ENCODE assay signal across 1 cellular context in the genomic region with DNA sequence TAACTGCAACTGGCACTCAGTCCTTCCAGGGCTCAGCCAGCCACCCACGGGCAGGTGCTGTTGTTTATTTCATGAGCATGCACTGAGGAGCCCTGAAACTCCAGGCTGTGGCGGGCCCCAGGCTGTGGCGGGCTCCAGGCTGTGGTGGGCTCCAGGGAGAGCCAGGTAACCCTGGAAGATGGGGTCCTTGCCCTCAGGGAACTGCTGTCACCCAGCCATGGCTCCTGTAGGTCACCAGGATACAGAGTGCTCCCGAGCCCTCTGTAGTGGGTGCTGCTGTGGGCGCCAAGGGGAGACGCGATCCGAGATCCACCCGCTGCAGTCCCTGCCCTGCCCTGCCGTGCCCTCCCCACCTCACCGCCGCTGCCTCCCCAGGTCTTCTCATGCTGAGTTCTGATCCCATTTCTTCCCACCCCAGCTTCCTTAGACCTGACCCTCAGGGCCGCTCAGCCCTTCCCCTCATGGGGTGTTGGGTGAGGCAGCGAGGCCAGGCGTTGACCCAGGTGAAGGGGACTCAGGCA.
TF ChIP-seq lines count a peak whose summit lies in the region.

No MANE protein-coding gene starts in this region.

TF ChIP-seq in IMR-90, 13 proteins besides CTCF, POLR2A, EP300 and RAD21 (continued from another document):
- no peak for TF ChIP-seq RFX5 (IDR thresholded peaks at IDR 0.05; ENCODE audit: low read depth, low read length)
- no peak for TF ChIP-seq MXI1 (IDR thresholded peaks at IDR 0.05; ENCODE audit: borderline replicate concordance, low read depth, low read length)
- TF ChIP-seq, protein P1, sequence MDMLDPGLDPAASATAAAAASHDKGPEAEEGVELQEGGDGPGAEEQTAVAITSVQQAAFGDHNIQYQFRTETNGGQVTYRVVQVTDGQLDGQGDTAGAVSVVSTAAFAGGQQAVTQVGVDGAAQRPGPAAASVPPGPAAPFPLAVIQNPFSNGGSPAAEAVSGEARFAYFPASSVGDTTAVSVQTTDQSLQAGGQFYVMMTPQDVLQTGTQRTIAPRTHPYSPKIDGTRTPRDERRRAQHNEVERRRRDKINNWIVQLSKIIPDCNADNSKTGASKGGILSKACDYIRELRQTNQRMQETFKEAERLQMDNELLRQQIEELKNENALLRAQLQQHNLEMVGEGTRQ (IDR thresholded peaks at IDR 0.05; ENCODE audit: low read depth, low read length), result no peak
- no peak for TF ChIP-seq BHLHE40 (IDR thresholded peaks at IDR 0.05; ENCODE audit: low read depth, low read length)
- no peak for TF ChIP-seq NFE2L2 (IDR thresholded peaks at IDR 0.05; ENCODE audit: low read depth, low read length)
